ENCODE assay signal across 8 cellular contexts in the genomic region with DNA sequence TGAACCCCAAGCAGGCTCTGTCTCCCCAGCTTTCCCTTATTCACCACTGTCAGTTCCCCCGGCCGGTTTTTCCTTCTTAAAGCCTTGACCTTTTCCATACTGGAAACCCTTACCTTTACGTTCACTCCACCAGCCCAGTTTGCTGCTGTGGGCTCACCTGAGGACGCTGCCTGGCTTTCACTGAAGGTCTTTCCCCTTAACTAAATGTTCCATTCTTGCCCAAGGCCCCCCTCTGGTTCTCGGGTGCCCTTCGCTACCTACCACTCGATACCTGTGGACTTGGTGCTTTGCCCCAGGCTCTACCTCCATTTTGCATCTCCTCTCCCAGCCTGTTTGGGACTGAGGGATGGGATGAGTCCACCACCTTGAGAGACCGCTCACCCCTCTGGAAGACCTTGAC. TPM values are rescaled to one million over a fixed set of nuclear protein-coding genes. Genes with fewer than 3 reads are reported as not detected.
A peak's percentile ranks its signal among the peaks of the same experiment; 100 is the strongest.
DNase-seq lines count a peak whose midpoint lies in the region; ATAC-seq and TF ChIP-seq lines count a peak whose summit lies in the region.

No MANE protein-coding gene starts in this region.

- DNase-seq in SJSA1 (ENCODE audit: low read depth in 1 of 2, low spot score in 2 of 2) (peak in 1 of 2 experiments; percentile 19), fibroblast of mammary gland (ENCODE audit: low read depth) (no peak), psoas muscle (no peak), hippocampal formation (lab: John Stamatoyannopoulos, UW) (no peak)

- H3K27me3 ChIP-seq in SJSA1 (replicated peaks) (no peaks in the 10 kb centered on the region), psoas muscle (ENCODE audit: insufficient read depth in 3 of 3, low read length in 2 of 3) (no peaks in the 10 kb centered on the region)

- H3K36me3 ChIP-seq in SJSA1: peaks cover 73% of the 10 kb centered on the region
- peaks cover 7 to 64% of the 10 kb centered on the region in 2 donors for H3K36me3 ChIP-seq in psoas muscle (ENCODE audit: insufficient read depth in 1 of 2, low read depth in 1 of 2)

- H3K4me3 ChIP-seq in GM08714 (ENCODE audit: low read length) (peak overlapping the region; percentile 68), SJSA1 (peak overlapping the region; percentile 88), fibroblast of mammary gland (ENCODE audit: control insufficient read depth, low read depth, low read length) (peak overlapping the region; percentile 91), psoas muscle (peak overlapping the region; percentile 100)

- intact Hi-C loops in psoas muscle (cut with DNase I): loop anchor here (1.0 to 10.0 kb wide), 4 partner anchors 10 to 161 kb away; a partner anchor contains a TSS

- no peak for TF ChIP-seq CTCF in fibroblast of mammary gland (conservative IDR thresholded peaks at IDR 0.05; ENCODE audit: control insufficient read depth, insufficient read depth, low read depth, low read length)
- TF ChIP-seq CTCF in psoas muscle (IDR thresholded peaks at IDR 0.05): no peak

- 19 to 25% (median 19%) methylated on average over 8 of the region's 8 CpGs for WGBS in psoas muscle, 3 donors

- peak overlapping the region; percentile 66 for H3K27ac ChIP-seq in SJSA1
- peak overlapping the region; percentile 96 for H3K27ac ChIP-seq in psoas muscle

- H3K4me1 ChIP-seq in SJSA1 (replicated peaks) (peaks cover 71% of the 10 kb centered on the region), psoas muscle (peaks cover 36% of the 10 kb centered on the region)

- no peak for ATAC-seq in psoas muscle
- no peak for ATAC-seq in GM18498 (IDR thresholded peaks at IDR 0.05; ENCODE audit: unreplicated experiment)
- ATAC-seq in HG03045 (IDR thresholded peaks at IDR 0.05; ENCODE audit: unreplicated experiment): no peak
- no peak for ATAC-seq in GM18873 (IDR thresholded peaks at IDR 0.05; ENCODE audit: low FRiP score, unreplicated experiment)

- H3K9me3 ChIP-seq in SJSA1 (replicated peaks) (no peaks in the 10 kb centered on the region), psoas muscle (no peaks in the 10 kb centered on the region)

RNA-seq across cellular contexts. Expression of a gene that starts 0.9 kb away (rescaled TPM):
- 282 and 609 TPM in 2 replicates for total RNA-seq in SJSA1 (2014; rRNA removed; shearing (Covaris generic))
- total RNA-seq in psoas muscle: 100 to 1,000 TPM; 157 to 178 (median 165) TPM
- 100 to 1,000 TPM; 166 to 299 (median 285) TPM for polyA plus RNA-seq in psoas muscle

RNA-seq across cellular contexts. Expression of a gene that starts 10.5 kb away (rescaled TPM):
- total RNA-seq in SJSA1 (2014; rRNA removed; shearing (Covaris generic)): 19.2 and 28.7 TPM in 2 replicates
- 10 to 100 TPM; 44.1 to 93.0 (median 72.7) TPM for total RNA-seq in psoas muscle
- 100 to 1,000 TPM in 1 of 3 donors, 10 to 100 TPM in 2; 68.5 to 108 (median 79.3) TPM for polyA plus RNA-seq in psoas muscle

RNA-seq across cellular contexts. Expression of a gene that starts 20.3 kb away (rescaled TPM):
- total RNA-seq in SJSA1 (2014; rRNA removed; shearing (Covaris generic)): 32.2 and 33.6 TPM in 2 replicates
- total RNA-seq in psoas muscle: 10 to 100 TPM; 46.7 to 57.2 (median 47.7) TPM
- polyA plus RNA-seq in psoas muscle: 10 to 100 TPM; 32.3 to 57.6 (median 36.1) TPM

RNA-seq across cellular contexts. Expression of a gene that starts 40.3 kb away (rescaled TPM):
- 49.5 and 62.3 TPM in 2 replicates for total RNA-seq in SJSA1 (2014; rRNA removed; shearing (Covaris generic))
- 10 to 100 TPM; 44.0 to 55.1 (median 50.0) TPM for total RNA-seq in psoas muscle
- polyA plus RNA-seq in psoas muscle: 100 to 1,000 TPM in 1 of 3 donors, 10 to 100 TPM in 2; 61.4 to 101 (median 80.3) TPM

RNA-seq across cellular contexts. Expression of a gene that starts 53.9 kb away (rescaled TPM):
- total RNA-seq in SJSA1 (2014; rRNA removed; shearing (Covaris generic)): not detected in 2 replicates
- under 1 TPM in 1 of 4 donors, not detected in 3; 0.26 TPM for total RNA-seq in psoas muscle
- polyA plus RNA-seq in psoas muscle: under 1 TPM; 0.03 to 0.06 (median 0.04) TPM
